ENCODE assay signal across 8 cellular contexts in the genomic region with DNA sequence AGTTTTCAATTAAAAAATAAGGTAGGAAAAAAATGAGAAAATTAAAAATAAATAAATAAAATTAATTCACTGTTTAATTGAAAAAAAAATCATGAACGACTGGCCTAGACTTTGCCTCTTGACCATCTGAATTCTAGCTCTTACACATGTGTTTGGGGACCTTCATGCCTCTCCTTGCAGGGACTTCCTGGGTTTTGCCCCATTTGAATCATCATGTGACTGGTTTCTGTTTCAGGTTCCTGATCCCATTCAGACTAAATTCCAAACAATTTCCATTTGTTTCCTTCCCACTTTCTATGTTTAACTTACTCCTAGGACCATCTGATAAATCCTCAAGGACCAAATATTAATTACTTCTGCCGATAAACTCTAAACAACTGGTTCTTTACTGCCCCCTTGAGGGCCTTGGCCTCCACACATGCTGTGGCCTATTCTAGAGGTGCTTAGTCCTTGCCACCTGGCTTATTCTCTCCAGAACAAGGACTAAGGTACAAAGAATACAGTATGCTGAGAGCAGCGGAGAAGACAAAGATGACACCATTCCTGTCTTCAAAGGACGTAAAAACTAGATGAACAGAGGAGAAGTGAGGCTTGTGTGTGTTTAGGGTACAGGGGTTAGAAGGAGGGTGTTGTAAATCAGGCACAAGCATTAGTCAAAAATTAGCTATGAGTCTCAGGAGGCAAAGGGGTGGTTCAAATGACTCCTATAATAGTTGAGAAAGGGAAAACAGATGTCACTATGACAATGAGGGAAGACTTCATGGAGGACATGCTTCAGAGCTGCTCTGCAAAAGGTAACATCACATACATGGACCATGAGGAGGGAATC.
DNase-seq lines count a peak whose midpoint lies in the region; ATAC-seq and TF ChIP-seq lines count a peak whose summit lies in the region.

No MANE protein-coding gene starts in this region.

- no peak for TF ChIP-seq POLR2A in suprapubic skin (IDR thresholded peaks at IDR 0.05)
- TF ChIP-seq POLR2A in lower leg skin (IDR thresholded peaks at IDR 0.05) = no peak

- in situ Hi-C loops in GM23248 (cut with MboI) = no loop called here

- intact Hi-C loops in left ventricle myocardium superior (cut with micrococcal nuclease) (no loop called here), cardiac septum (cut with DNase I) (no loop called here), lower leg skin (cut with DNase I; ENCODE audit: low total_unique reads) (no loop called here)

- no peak for TF ChIP-seq EP300 in suprapubic skin (IDR thresholded peaks at IDR 0.05)

- POLR2A ChIA-PET in RWPE1 (lab: Yijun Ruan, JAX; ENCODE audit: low non-redundant PET) = no interaction called here

- H3K9me3 ChIP-seq in GM23248 (ENCODE audit: low read depth) (no peaks in the 10 kb centered on the region), suprapubic skin (no peaks in the 10 kb centered on the region)

- H3K27me3 ChIP-seq in GM23248 (replicated peaks; ENCODE audit: insufficient read depth) (no peaks in the 10 kb centered on the region), suprapubic skin (no peaks in the 10 kb centered on the region)

- H4K20me1 ChIP-seq in GM23248 (ENCODE audit: insufficient read depth) = no peaks in the 10 kb centered on the region

- H3K9ac ChIP-seq in GM23248 = no peak overlapping the region

- no peaks in the 10 kb centered on the region for H3K4me1 ChIP-seq in GM23248 (ENCODE audit: insufficient read depth)
- no peaks in the 10 kb centered on the region for H3K4me1 ChIP-seq in suprapubic skin

- CTCF ChIA-PET in RWPE1 (lab: Yijun Ruan, JAX) = interaction anchor here (0.5 to 0.8 kb wide), 5 partner anchors 17 to 1171 kb away, joined by 3 to 4 read pairs (median 3); no protein-coding TSS in a partner anchor

- no peak for ATAC-seq in left ventricle myocardium superior

- no peaks in the 10 kb centered on the region for H3K9me2 ChIP-seq in GM23248 (ENCODE audit: insufficient read depth)

- no peaks in the 10 kb centered on the region for H3F3A ChIP-seq in GM23248 (ENCODE audit: insufficient read depth)

- H3K4me3 ChIP-seq in GM23248 (no peak overlapping the region), foreskin fibroblast (ENCODE audit: low read depth in 1 of 2, low read length in 2 of 2) (no peak overlapping the region), suprapubic skin (no peak overlapping the region), lower leg skin (ENCODE audit: low read depth, poor library complexity, severe bottlenecking) (no peak overlapping the region)

- DNase-seq in left ventricle myocardium superior (peak; percentile 23), cardiac septum (ENCODE audit: low spot score) (no peak), GM23248 (peak; percentile 51), LHCN-M2 (ENCODE audit: low read depth) (peak; percentile 32), RWPE1 (ENCODE audit: low spot score) (peak; percentile 13), foreskin fibroblast (peak in 1 of 2 donors; percentile 45), suprapubic skin (ENCODE audit: low spot score in 2 of 2) (no peak), lower leg skin (ENCODE audit: low spot score in 2 of 2) (no peak)

- H3K36me3 ChIP-seq in GM23248 (ENCODE audit: low read depth) = no peaks in the 10 kb centered on the region
- no peaks in the 10 kb centered on the region for H3K36me3 ChIP-seq in suprapubic skin

- TF ChIP-seq CTCF in RWPE1 (conservative IDR thresholded peaks at IDR 0.05; ENCODE audit: low read depth) (peak; percentile 29), foreskin fibroblast (IDR thresholded peaks at IDR 0.05; ENCODE audit: low read depth, low read length) (peak; percentile 80), suprapubic skin (IDR thresholded peaks at IDR 0.05) (peak; percentile 8 to 17), lower leg skin (IDR thresholded peaks at IDR 0.05) (no peak)

- H3K4me2 ChIP-seq in GM23248 (ENCODE audit: unreplicated experiment) = no peak overlapping the region

- no peaks in the 10 kb centered on the region for H3K79me2 ChIP-seq in GM23248 (ENCODE audit: insufficient read depth)

- H3K27ac ChIP-seq in GM23248 (no peak overlapping the region), RWPE1 (no peak overlapping the region), suprapubic skin (no peak overlapping the region)

- 8 to 16% methylated on average over 4 of the region's 4 CpGs for WGBS in GM23248 (ENCODE audit: low coverage in 1 of 2, low lambda C conversion rate in 2 of 2, missing lambda C conversion rate in 2 of 2), 2 experiments
- 37% methylated on average over 4 of the region's 4 CpGs for WGBS in suprapubic skin
- WGBS in lower leg skin, 2 donors = 44 to 49% methylated on average over 4 of the region's 4 CpGs

- H2AFZ ChIP-seq in GM23248 = no peak overlapping the region

Comparison
In these comparisons a context has a peak if more than half of its experiments do, and no peak if none do; other contexts are left out.
1. DNase-seq: peak in left ventricle myocardium superior (single experiment), GM23248 (single experiment), LHCN-M2 (single experiment) and RWPE1 (single experiment); none in cardiac septum (single experiment), suprapubic skin (0 of 2) and lower leg skin (0 of 2).
2. CTCF ChIP-seq: peak in RWPE1 (single experiment), foreskin fibroblast (single experiment) and suprapubic skin (2 of 2); none in lower leg skin (0 of 3).